1 cellular context compared by ENCODE assay signal in genomic region chr20:22928679-22929078, GRCh38.
TF ChIP-seq lines count a peak whose summit lies in the region.

No MANE protein-coding gene starts in this region.

TF ChIP-seq in K562, 482 proteins besides CTCF, POLR2A, EP300 and RAD21 (continued from another document and continues in another):
- TF ChIP-seq PBX2 (CRISPR knock-in tag; IDR thresholded peaks at IDR 0.05; ENCODE audit: low read depth) (no peak), PBX2 (tag; conservative IDR thresholded peaks at IDR 0.05; ENCODE audit: low read depth) (peak; percentile 80), PKNOX1 (IDR thresholded peaks at IDR 0.05) (peak; percentile 66), ZFP30 (CRISPR knock-in tag; IDR thresholded peaks at IDR 0.05; ENCODE audit: borderline replicate concordance) (no peak), TAL1 (IDR thresholded peaks at IDR 0.05) (peak; percentile 19; the same call in 1 of the 2 replicates), ZNF316 (IDR thresholded peaks at IDR 0.05) (peak; percentile 59; the same call in 1 of the 2 replicates), ZNF384 (IDR thresholded peaks at IDR 0.05; ENCODE audit: low read depth, low read length) (no peak), RBM39 (optimal IDR thresholded peaks at IDR 0.05; ENCODE audit: low read depth, low read length) (no peak), TAF1 (IDR thresholded peaks at IDR 0.05; ENCODE audit: control insufficient read depth, extremely low read depth, insufficient read depth, low read length, severe bottlenecking) (no peak), C11orf30 (IDR thresholded peaks at IDR 0.05; ENCODE audit: low read depth) (peak; percentile 45; the same call in 1 of the 2 replicates), ESRRA (IDR thresholded peaks at IDR 0.05; ENCODE audit: borderline replicate concordance, low read depth) (no peak), ZNF785 (CRISPR knock-in tag; IDR thresholded peaks at IDR 0.05) (no peak), TEAD4 (IDR thresholded peaks at IDR 0.05; ENCODE audit: low read length) (peak; percentile 8; the same call in 1 of the 2 replicates), TEAD4 (CRISPR knock-in tag; IDR thresholded peaks at IDR 0.05; ENCODE audit: borderline replicate concordance) (no peak), CREB3L1 (IDR thresholded peaks at IDR 0.05; ENCODE audit: borderline replicate concordance, low read depth) (peak; percentile 44; the same call in 1 of the 2 replicates), TBL1XR1 (IDR thresholded peaks at IDR 0.05; ENCODE audit: low read length in 2 of 2) (peak in 1 of 2 experiments; percentile 20; a peak in 1 of 4 replicates), CTBP1 (IDR thresholded peaks at IDR 0.05; ENCODE audit: borderline replicate concordance) (0 out of 2 replicates have a peak, but pooled peaks have one; percentile 30), MLX (CRISPR knock-in tag; conservative IDR thresholded peaks at IDR 0.05) (no peak), MAFK (IDR thresholded peaks at IDR 0.05; ENCODE audit: low read length) (peak; percentile 46; the same call in 1 of the 2 replicates), LARP7 (IDR thresholded peaks at IDR 0.05) (no peak), TFAP4 (CRISPR knock-in tag; IDR thresholded peaks at IDR 0.05; ENCODE audit: borderline replicate concordance) (peak; percentile 46), CBX3 (IDR thresholded peaks at IDR 0.05; ENCODE audit: borderline replicate concordance in 1 of 2, low read length in 2 of 2) (peak in 1 of 2 experiments; percentile 33; a peak in 1 of 3 replicates), TCF3 (CRISPR knock-in tag; IDR thresholded peaks at IDR 0.05) (peak; percentile 52; the same call in 1 of the 2 replicates), NCOR1 (IDR thresholded peaks at IDR 0.05) (peak; percentile 42; the same call in 1 of the 2 replicates), SREBF1 (IDR thresholded peaks at IDR 0.05; ENCODE audit: borderline replicate concordance, low read depth, low read length) (no peak), ZNF77 (CRISPR knock-in tag; IDR thresholded peaks at IDR 0.05) (no peak), RBM22 (IDR thresholded peaks at IDR 0.05; ENCODE audit: low read depth, low read length, poor library complexity, severe bottlenecking) (no peak), MTA3 (IDR thresholded peaks at IDR 0.05; ENCODE audit: borderline replicate concordance) (0 out of 2 replicates have a peak, but pooled peaks have one; percentile 46), PURB (CRISPR knock-in tag; IDR thresholded peaks at IDR 0.05; ENCODE audit: low read depth) (no peak), DACH1 (IDR thresholded peaks at IDR 0.05; ENCODE audit: partially characterized antibody) (peak; percentile 79), ARNT (IDR thresholded peaks at IDR 0.05) (peak in 1 of 2 experiments; percentile 53; a peak in 1 of 4 replicates), HSF4 (CRISPR knock-in tag; IDR thresholded peaks at IDR 0.05; ENCODE audit: borderline replicate concordance) (no peak), NBN (IDR thresholded peaks at IDR 0.05; ENCODE audit: low read depth) (0 out of 2 replicates have a peak, but pooled peaks have one; percentile 31), NFE2 (IDR thresholded peaks at IDR 0.05; ENCODE audit: low read depth) (peak; percentile 74), TAF9B (IDR thresholded peaks at IDR 0.05; ENCODE audit: partially characterized antibody) (peak; percentile 46), SMARCE1 (IDR thresholded peaks at IDR 0.05) (peak; percentile 50; the same call in 1 of the 2 replicates), ZNF398 (CRISPR knock-in tag; IDR thresholded peaks at IDR 0.05) (no peak), ZNF511 (CRISPR knock-in tag; IDR thresholded peaks at IDR 0.05) (no peak), MEF2A (IDR thresholded peaks at IDR 0.05; ENCODE audit: control insufficient read depth, low read depth, low read length) (no peak), CEBPB (tag; IDR thresholded peaks at IDR 0.05) (peak; percentile 50), SOX6 (IDR thresholded peaks at IDR 0.05) (peak; percentile 76), CAMTA2 (CRISPR knock-in tag; conservative IDR thresholded peaks at IDR 0.05) (no peak), NEUROD1 (IDR thresholded peaks at IDR 0.05; ENCODE audit: borderline replicate concordance, low read depth, low read length, partially characterized antibody) (peak; percentile 51), GABPA (tag; conservative IDR thresholded peaks at IDR 0.05; ENCODE audit: low read depth) (no peak), ZNF444 (CRISPR knock-in tag; IDR thresholded peaks at IDR 0.05) (no peak), CBFA2T2 (conservative IDR thresholded peaks at IDR 0.05) (peak; percentile 38; the same call in 1 of the 2 replicates), FOXA1 (IDR thresholded peaks at IDR 0.05; ENCODE audit: borderline replicate concordance) (no peak), MTA2 (IDR thresholded peaks at IDR 0.05; ENCODE audit: low read depth) (no peak), CEBPG (CRISPR knock-in tag; IDR thresholded peaks at IDR 0.05) (no peak), CEBPG (tag; conservative IDR thresholded peaks at IDR 0.05 in 1 of 2, IDR thresholded peaks at IDR 0.05 in 1 of 2) (peak in 1 of 2 experiments; percentile 11; a peak in 1 of 4 replicates), CREM (IDR thresholded peaks at IDR 0.05; ENCODE audit: low read depth) (peak; percentile 20; the same call in 1 of the 2 replicates), TRIM24 (IDR thresholded peaks at IDR 0.05) (0 out of 4 replicates have a peak, but pooled peaks of 1 of the 2 experiments have one; percentile 58), BHLHE40 (IDR thresholded peaks at IDR 0.05; ENCODE audit: low read length) (peak; percentile 82), COPS2 (conservative IDR thresholded peaks at IDR 0.05) (no peak), TSHZ1 (CRISPR knock-in tag; IDR thresholded peaks at IDR 0.05) (no peak), JUND (IDR thresholded peaks at IDR 0.05; ENCODE audit: borderline replicate concordance, low read depth, low read length) (no peak), JUND (tag; IDR thresholded peaks at IDR 0.05; ENCODE audit: borderline replicate concordance, low read depth, low read length) (peak; percentile 72; the same call in 1 of the 3 replicates), ZNF280A (IDR thresholded peaks at IDR 0.05; ENCODE audit: low read depth, partially characterized antibody) (no peak), SMARCC2 (IDR thresholded peaks at IDR 0.05; ENCODE audit: low read depth) (0 out of 2 replicates have a peak, but pooled peaks have one; percentile 47), GTF2F1 (IDR thresholded peaks at IDR 0.05; ENCODE audit: low read depth, low read length) (no peak), MAFG (tag; conservative IDR thresholded peaks at IDR 0.05) (peak; percentile 43)
